1 cellular context compared by ENCODE assay signal in the genomic region with DNA sequence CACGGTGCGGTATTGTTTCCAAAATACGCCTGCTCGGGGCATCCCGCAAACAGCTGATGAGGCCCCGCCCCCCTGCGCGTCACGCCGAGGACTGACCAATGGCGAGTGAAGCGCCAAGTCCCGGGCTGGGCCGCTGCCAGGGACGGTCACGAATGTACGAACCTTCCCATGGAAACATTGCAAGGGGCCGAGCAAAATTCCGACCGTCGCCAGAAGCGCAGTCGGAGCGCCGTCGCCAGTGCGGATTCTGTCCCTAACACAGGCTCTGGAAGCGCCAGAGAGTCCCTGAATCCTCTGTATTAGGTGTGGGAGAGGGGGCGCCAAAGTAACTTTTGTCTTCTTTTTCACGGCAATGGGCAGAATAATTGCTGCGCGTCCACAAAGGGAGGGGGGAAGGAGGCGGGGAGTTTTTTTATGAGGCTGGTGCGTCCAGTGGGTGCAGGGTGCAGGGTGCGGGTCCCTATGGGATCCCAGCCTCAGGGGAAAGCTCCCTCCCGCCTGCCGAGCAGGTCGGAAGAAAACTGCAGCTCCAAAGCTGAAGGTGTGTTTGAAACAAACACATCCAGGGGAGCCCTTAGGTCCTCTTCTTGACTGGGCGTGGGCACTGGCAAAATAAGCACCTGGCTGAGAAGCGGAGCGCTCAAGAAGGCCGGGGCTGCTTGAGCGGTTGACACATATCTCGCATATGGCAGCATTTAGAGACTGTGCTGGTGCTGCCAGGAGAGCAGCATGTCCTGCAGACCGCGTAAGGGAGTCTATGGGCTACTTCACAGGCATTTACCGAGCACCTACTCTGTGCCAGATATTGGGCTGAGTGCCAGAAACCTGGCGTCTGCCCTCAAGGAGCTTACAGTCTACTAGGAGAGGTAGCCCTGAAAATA.
A peak's percentile ranks its signal among the peaks of the same experiment; 100 is the strongest.
TF ChIP-seq lines count a peak whose summit lies in the region.

A gene with protein sequence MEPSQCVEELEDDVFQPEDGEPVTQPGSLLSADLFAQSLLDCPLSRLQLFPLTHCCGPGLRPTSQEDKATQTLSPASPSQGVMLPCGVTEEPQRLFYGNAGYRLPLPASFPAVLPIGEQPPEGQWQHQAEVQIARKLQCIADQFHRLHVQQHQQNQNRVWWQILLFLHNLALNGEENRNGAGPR (minus strand): TSS at position 25 of the 881 bp plus-strand sequence. CDS start 2,793 bp downstream, outside the sequence.

TF ChIP-seq in K562, 482 proteins besides CTCF, POLR2A, EP300 and RAD21 (continued from another document and continues in another):
- TF ChIP-seq, protein P1, sequence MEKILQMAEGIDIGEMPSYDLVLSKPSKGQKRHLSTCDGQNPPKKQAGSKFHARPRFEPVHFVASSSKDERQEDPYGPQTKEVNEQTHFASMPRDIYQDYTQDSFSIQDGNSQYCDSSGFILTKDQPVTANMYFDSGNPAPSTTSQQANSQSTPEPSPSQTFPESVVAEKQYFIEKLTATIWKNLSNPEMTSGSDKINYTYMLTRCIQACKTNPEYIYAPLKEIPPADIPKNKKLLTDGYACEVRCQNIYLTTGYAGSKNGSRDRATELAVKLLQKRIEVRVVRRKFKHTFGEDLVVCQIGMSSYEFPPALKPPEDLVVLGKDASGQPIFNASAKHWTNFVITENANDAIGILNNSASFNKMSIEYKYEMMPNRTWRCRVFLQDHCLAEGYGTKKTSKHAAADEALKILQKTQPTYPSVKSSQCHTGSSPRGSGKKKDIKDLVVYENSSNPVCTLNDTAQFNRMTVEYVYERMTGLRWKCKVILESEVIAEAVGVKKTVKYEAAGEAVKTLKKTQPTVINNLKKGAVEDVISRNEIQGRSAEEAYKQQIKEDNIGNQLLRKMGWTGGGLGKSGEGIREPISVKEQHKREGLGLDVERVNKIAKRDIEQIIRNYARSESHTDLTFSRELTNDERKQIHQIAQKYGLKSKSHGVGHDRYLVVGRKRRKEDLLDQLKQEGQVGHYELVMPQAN (IDR thresholded peaks at IDR 0.05; ENCODE audit: borderline replicate concordance): no peak; the same call in 1 of the 2 replicates
- TF ChIP-seq ELF2 (CRISPR knock-in tag; IDR thresholded peaks at IDR 0.05) (no peak), BACH1 (tag; IDR thresholded peaks at IDR 0.05) (no peak), CC2D1A (IDR thresholded peaks at IDR 0.05) (no peak; the same call in 1 of the 2 replicates), ZNF175 (CRISPR knock-in tag; IDR thresholded peaks at IDR 0.05; ENCODE audit: low read depth) (no peak), SREBF1 (IDR thresholded peaks at IDR 0.05; ENCODE audit: borderline replicate concordance, low read depth, low read length) (no peak), ZNF79 (CRISPR knock-in tag; IDR thresholded peaks at IDR 0.05; ENCODE audit: low read depth) (no peak), POLR2G (IDR thresholded peaks at IDR 0.05; ENCODE audit: low read depth, low read length) (peak; percentile 19; the same call in 1 of the 2 replicates), CHD4 (IDR thresholded peaks at IDR 0.05; ENCODE audit: insufficient read depth, insufficient replicate concordance, low read depth, low read length, poor library complexity, severe bottlenecking) (no peak), TAL1 (IDR thresholded peaks at IDR 0.05) (no peak), TFAM (CRISPR knock-in tag; conservative IDR thresholded peaks at IDR 0.05) (no peak), SREBF2 (CRISPR knock-in tag; IDR thresholded peaks at IDR 0.05) (no peak), TARDBP (IDR thresholded peaks at IDR 0.05) (peak; percentile 73; the same call in 1 of the 2 replicates), DACH1 (IDR thresholded peaks at IDR 0.05; ENCODE audit: partially characterized antibody) (peak; percentile 95), NBN (IDR thresholded peaks at IDR 0.05; ENCODE audit: low read depth) (peak; percentile 98), HEY1 (CRISPR knock-in tag; IDR thresholded peaks at IDR 0.05; ENCODE audit: borderline replicate concordance) (no peak), HLTF (IDR thresholded peaks at IDR 0.05) (no peak), PTRF (tag; IDR thresholded peaks at IDR 0.05) (no peak), BRD4 (IDR thresholded peaks at IDR 0.05) (no peak), SLC30A9 (CRISPR knock-in tag; IDR thresholded peaks at IDR 0.05) (no peak), MAFG (tag; conservative IDR thresholded peaks at IDR 0.05) (no peak), NEUROD1 (IDR thresholded peaks at IDR 0.05; ENCODE audit: borderline replicate concordance, low read depth, low read length, partially characterized antibody) (peak; percentile 97), SAFB (IDR thresholded peaks at IDR 0.05; ENCODE audit: borderline replicate concordance, low read depth, low read length) (no peak), ZNF57 (CRISPR knock-in tag; IDR thresholded peaks at IDR 0.05) (no peak), NR1H2 (CRISPR knock-in tag; IDR thresholded peaks at IDR 0.05) (no peak), ZNF766 (CRISPR knock-in tag; conservative IDR thresholded peaks at IDR 0.05) (no peak), ZNF445 (CRISPR knock-in tag; IDR thresholded peaks at IDR 0.05; ENCODE audit: low read depth) (no peak), TRIM24 (IDR thresholded peaks at IDR 0.05) (peak; percentile 16 to 43; a peak in 2 of 4 replicates), U2AF2 (optimal IDR thresholded peaks at IDR 0.05; ENCODE audit: low read depth, low read length) (no peak), TCFL5 (CRISPR knock-in tag; conservative IDR thresholded peaks at IDR 0.05) (no peak), COPS2 (conservative IDR thresholded peaks at IDR 0.05) (no peak), ZNF586 (CRISPR knock-in tag; conservative IDR thresholded peaks at IDR 0.05) (no peak)
- TF ChIP-seq, protein P2, sequence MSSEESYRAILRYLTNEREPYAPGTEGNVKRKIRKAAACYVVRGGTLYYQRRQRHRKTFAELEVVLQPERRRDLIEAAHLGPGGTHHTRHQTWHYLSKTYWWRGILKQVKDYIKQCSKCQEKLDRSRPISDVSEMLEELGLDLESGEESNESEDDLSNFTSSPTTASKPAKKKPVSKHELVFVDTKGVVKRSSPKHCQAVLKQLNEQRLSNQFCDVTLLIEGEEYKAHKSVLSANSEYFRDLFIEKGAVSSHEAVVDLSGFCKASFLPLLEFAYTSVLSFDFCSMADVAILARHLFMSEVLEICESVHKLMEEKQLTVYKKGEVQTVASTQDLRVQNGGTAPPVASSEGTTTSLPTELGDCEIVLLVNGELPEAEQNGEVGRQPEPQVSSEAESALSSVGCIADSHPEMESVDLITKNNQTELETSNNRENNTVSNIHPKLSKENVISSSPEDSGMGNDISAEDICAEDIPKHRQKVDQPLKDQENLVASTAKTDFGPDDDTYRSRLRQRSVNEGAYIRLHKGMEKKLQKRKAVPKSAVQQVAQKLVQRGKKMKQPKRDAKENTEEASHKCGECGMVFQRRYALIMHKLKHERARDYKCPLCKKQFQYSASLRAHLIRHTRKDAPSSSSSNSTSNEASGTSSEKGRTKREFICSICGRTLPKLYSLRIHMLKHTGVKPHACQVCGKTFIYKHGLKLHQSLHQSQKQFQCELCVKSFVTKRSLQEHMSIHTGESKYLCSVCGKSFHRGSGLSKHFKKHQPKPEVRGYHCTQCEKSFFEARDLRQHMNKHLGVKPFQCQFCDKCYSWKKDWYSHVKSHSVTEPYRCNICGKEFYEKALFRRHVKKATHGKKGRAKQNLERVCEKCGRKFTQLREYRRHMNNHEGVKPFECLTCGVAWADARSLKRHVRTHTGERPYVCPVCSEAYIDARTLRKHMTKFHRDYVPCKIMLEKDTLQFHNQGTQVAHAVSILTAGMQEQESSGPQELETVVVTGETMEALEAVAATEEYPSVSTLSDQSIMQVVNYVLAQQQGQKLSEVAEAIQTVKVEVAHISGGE (CRISPR knock-in tag; IDR thresholded peaks at IDR 0.05): 0 out of 6 replicates have a peak, but pooled peaks of 1 of the 3 experiments have one; percentile 38
- TF ChIP-seq, protein P3, sequence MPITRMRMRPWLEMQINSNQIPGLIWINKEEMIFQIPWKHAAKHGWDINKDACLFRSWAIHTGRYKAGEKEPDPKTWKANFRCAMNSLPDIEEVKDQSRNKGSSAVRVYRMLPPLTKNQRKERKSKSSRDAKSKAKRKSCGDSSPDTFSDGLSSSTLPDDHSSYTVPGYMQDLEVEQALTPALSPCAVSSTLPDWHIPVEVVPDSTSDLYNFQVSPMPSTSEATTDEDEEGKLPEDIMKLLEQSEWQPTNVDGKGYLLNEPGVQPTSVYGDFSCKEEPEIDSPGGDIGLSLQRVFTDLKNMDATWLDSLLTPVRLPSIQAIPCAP (CRISPR knock-in tag; IDR thresholded peaks at IDR 0.05; ENCODE audit: borderline replicate concordance): no peak
- TF ChIP-seq, protein P4, sequence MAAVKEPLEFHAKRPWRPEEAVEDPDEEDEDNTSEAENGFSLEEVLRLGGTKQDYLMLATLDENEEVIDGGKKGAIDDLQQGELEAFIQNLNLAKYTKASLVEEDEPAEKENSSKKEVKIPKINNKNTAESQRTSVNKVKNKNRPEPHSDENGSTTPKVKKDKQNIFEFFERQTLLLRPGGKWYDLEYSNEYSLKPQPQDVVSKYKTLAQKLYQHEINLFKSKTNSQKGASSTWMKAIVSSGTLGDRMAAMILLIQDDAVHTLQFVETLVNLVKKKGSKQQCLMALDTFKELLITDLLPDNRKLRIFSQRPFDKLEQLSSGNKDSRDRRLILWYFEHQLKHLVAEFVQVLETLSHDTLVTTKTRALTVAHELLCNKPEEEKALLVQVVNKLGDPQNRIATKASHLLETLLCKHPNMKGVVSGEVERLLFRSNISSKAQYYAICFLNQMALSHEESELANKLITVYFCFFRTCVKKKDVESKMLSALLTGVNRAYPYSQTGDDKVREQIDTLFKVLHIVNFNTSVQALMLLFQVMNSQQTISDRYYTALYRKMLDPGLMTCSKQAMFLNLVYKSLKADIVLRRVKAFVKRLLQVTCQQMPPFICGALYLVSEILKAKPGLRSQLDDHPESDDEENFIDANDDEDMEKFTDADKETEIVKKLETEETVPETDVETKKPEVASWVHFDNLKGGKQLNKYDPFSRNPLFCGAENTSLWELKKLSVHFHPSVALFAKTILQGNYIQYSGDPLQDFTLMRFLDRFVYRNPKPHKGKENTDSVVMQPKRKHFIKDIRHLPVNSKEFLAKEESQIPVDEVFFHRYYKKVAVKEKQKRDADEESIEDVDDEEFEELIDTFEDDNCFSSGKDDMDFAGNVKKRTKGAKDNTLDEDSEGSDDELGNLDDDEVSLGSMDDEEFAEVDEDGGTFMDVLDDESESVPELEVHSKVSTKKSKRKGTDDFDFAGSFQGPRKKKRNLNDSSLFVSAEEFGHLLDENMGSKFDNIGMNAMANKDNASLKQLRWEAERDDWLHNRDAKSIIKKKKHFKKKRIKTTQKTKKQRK (IDR thresholded peaks at IDR 0.05; ENCODE audit: borderline replicate concordance, low read depth, low read length): no peak
- TF ChIP-seq, protein P5, sequence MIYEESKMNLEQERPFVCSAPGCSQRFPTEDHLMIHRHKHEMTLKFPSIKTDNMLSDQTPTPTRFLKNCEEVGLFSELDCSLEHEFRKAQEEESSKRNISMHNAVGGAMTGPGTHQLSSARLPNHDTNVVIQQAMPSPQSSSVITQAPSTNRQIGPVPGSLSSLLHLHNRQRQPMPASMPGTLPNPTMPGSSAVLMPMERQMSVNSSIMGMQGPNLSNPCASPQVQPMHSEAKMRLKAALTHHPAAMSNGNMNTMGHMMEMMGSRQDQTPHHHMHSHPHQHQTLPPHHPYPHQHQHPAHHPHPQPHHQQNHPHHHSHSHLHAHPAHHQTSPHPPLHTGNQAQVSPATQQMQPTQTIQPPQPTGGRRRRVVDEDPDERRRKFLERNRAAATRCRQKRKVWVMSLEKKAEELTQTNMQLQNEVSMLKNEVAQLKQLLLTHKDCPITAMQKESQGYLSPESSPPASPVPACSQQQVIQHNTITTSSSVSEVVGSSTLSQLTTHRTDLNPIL (CRISPR knock-in tag; IDR thresholded peaks at IDR 0.05): no peak
- TF ChIP-seq, protein P6, sequence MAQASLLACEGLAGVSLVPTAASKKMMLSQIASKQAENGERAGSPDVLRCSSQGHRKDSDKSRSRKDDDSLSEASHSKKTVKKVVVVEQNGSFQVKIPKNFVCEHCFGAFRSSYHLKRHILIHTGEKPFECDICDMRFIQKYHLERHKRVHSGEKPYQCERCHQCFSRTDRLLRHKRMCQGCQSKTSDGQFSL (CRISPR knock-in tag; IDR thresholded peaks at IDR 0.05): no peak
- TF ChIP-seq, protein P6 (tag; IDR thresholded peaks at IDR 0.05): no peak
- TF ChIP-seq, protein P7, sequence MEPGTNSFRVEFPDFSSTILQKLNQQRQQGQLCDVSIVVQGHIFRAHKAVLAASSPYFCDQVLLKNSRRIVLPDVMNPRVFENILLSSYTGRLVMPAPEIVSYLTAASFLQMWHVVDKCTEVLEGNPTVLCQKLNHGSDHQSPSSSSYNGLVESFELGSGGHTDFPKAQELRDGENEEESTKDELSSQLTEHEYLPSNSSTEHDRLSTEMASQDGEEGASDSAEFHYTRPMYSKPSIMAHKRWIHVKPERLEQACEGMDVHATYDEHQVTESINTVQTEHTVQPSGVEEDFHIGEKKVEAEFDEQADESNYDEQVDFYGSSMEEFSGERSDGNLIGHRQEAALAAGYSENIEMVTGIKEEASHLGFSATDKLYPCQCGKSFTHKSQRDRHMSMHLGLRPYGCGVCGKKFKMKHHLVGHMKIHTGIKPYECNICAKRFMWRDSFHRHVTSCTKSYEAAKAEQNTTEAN (CRISPR knock-in tag; IDR thresholded peaks at IDR 0.05): no peak
- TF ChIP-seq, protein P8, sequence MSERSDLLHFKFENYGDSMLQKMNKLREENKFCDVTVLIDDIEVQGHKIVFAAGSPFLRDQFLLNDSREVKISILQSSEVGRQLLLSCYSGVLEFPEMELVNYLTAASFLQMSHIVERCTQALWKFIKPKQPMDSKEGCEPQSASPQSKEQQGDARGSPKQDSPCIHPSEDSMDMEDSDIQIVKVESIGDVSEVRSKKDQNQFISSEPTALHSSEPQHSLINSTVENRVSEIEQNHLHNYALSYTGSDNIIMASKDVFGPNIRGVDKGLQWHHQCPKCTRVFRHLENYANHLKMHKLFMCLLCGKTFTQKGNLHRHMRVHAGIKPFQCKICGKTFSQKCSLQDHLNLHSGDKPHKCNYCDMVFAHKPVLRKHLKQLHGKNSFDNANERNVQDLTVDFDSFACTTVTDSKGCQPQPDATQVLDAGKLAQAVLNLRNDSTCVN (CRISPR knock-in tag; IDR thresholded peaks at IDR 0.05): no peak
